In the genomic region with DNA sequence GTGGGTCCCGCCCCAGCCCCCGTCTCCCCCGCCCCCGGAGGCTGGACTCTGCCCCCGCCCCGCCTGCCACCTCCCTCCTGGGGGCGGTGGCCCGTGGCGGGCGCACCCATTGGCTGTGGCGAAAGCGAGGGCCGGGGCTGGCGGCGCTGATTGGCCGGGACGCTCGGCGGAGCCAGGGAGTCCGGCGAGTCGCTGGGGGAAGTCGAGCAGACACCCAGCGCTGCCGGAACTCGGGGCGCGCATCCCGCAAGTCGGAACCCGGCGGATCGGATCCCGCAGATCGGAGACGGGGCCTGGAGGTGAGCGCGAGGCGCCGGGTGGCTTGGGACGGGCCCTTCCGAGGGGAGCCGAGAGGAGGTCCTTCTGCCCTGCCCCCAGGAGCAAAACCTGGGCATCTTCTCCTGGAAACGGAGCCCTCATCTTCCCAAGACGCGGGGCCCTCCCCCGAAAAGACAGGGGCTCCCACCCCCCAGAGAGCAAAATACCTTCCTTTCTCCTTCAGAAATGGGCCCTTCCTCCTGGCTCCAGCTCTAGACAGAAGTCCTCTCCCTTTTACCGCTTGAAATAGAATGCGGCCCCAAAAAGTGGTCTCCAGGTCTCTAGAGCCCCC, we compare ENCODE assay signal across 1 cellular context.
A peak's percentile ranks its signal among the peaks of the same experiment; 100 is the strongest.
TF ChIP-seq lines count a peak whose summit lies in the region.

A gene (plus strand): TSS at position 205 of the 610 bp plus-strand sequence. CDS start 61,123 bp downstream, outside the sequence.

TF ChIP-seq in HepG2, 621 proteins besides CTCF, POLR2A, EP300 and RAD21 (continued from another document and continues in another):
- TF ChIP-seq, protein P1, sequence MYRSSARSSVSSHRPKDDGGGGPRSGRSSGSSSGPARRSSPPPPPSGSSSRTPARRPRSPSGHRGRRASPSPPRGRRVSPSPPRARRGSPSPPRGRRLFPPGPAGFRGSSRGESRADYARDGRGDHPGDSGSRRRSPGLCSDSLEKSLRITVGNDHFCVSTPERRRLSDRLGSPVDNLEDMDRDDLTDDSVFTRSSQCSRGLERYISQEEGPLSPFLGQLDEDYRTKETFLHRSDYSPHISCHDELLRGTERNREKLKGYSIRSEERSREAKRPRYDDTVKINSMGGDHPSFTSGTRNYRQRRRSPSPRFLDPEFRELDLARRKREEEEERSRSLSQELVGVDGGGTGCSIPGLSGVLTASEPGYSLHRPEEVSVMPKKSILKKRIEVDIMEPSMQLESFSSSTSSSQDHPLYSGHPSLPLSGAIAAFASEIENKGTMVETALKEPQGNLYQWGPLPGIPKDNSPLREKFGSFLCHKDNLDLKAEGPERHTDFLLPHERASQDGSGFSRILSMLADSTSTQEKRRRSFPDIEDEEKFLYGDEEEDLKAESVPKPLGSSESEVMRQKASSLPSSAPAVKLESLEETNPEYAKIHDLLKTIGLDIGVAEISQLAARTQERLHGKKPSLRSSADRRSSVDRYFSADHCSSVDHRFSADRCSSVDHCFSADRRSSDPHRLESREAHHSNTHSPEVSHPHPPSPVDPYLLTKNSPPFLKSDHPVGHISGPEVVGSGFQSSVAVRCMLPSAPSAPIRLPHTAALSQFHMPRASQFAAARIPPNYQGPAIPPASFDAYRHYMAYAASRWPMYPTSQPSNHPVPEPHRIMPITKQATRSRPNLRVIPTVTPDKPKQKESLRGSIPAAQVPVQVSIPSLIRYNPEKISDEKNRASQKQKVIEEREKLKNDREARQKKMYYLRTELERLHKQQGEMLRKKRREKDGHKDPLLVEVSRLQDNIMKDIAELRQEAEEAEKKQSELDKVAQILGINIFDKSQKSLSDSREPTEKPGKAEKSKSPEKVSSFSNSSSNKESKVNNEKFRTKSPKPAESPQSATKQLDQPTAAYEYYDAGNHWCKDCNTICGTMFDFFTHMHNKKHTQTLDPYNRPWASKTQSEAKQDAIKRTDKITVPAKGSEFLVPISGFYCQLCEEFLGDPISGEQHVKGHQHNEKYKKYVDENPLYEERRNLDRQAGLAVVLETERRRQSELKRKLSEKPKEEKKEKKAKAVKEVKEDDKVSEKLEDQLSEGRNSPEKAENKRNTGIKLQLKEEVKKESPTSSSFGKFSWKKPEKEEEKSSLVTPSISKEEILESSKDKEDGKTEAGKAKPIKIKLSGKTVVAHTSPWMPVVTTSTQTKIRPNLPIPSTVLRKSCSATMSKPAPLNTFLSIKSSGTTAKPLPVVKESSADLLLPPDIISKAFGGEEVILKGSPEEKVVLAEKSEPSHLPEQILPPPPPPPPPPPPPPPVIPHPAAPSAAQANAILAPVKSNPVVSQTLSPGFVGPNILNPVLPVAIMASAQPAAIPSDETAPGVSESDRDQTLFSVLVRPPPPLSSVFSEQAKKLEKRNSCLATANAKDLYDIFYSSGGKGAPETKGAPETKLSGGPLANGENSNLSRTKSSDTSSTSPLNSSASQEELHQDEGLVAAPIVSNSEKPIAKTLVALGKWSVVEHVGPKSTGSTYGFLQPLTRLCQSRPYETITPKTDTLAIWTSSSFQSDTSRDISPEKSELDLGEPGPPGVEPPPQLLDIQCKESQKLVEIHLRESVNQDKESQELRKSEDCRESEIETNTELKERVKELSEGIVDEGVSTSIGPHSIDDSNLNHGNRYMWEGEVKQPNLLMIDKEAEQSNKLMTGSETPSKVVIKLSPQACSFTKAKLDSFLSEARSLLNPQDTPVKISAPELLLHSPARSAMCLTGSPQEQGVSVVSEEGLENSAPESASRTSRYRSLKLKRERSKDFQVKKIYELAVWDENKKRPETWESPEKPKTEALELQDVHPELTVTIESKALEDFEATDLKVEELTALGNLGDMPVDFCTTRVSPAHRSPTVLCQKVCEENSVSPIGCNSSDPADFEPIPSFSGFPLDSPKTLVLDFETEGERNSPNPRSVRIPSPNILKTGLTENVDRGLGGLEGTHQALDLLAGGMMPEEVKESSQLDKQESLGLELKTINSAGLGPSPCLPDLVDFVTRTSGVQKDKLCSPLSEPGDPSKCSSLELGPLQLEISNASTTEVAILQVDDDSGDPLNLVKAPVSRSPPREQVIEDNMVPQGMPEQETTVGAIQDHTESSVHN (CRISPR knock-in tag; IDR thresholded peaks at IDR 0.05) = no peak
- TF ChIP-seq TOPORS (CRISPR knock-in tag; IDR thresholded peaks at IDR 0.05) (no peak), JUN (CRISPR knock-in tag; IDR thresholded peaks at IDR 0.05) (no peak), KLF13 (CRISPR knock-in tag; IDR thresholded peaks at IDR 0.05) (no peak), ZNF205 (CRISPR knock-in tag; IDR thresholded peaks at IDR 0.05) (peak; percentile 23; the same call in 1 of the 2 replicates), DMAP1 (CRISPR knock-in tag; IDR thresholded peaks at IDR 0.05) (0 out of 2 replicates have a peak, but pooled peaks have one; percentile 10), AKAP8 (CRISPR knock-in tag; IDR thresholded peaks at IDR 0.05) (0 out of 2 replicates have a peak, but pooled peaks have one; percentile 61), KMT2A (CRISPR knock-in tag; IDR thresholded peaks at IDR 0.05) (peak; percentile 85), ZFYVE20 (CRISPR knock-in tag; IDR thresholded peaks at IDR 0.05; ENCODE audit: borderline replicate concordance, low read depth) (no peak), POGZ (CRISPR knock-in tag; IDR thresholded peaks at IDR 0.05) (peak; percentile 82), CREB1 (IDR thresholded peaks at IDR 0.05) (peak; percentile 26; the same call in 1 of the 2 replicates), CREB1 (CRISPR knock-in tag; IDR thresholded peaks at IDR 0.05) (no peak), ZMYM2 (CRISPR knock-in tag; IDR thresholded peaks at IDR 0.05) (no peak), MXI1 (IDR thresholded peaks at IDR 0.05; ENCODE audit: borderline replicate concordance, low read depth, low read length) (peak; percentile 67; the same call in 1 of the 3 replicates), ZNF552 (CRISPR knock-in tag; IDR thresholded peaks at IDR 0.05; ENCODE audit: borderline replicate concordance) (peak; percentile 50; the same call in 1 of the 2 replicates), HDAC2 (CRISPR knock-in tag; IDR thresholded peaks at IDR 0.05) (no peak), FOXK1 (CRISPR knock-in tag; IDR thresholded peaks at IDR 0.05; ENCODE audit: borderline replicate concordance, low read depth) (0 out of 2 replicates have a peak, but pooled peaks have one; percentile 45), SATB2 (CRISPR knock-in tag; IDR thresholded peaks at IDR 0.05) (no peak), ZNF816 (CRISPR knock-in tag; IDR thresholded peaks at IDR 0.05; ENCODE audit: borderline replicate concordance) (no peak), MTA1 (CRISPR knock-in tag; IDR thresholded peaks at IDR 0.05; ENCODE audit: borderline replicate concordance) (0 out of 2 replicates have a peak, but pooled peaks have one; percentile 39), HOXD1 (CRISPR knock-in tag; IDR thresholded peaks at IDR 0.05) (0 out of 2 replicates have a peak, but pooled peaks have one; percentile 37), ZNF670 (CRISPR knock-in tag; IDR thresholded peaks at IDR 0.05; ENCODE audit: borderline replicate concordance) (no peak), SMAD3 (CRISPR knock-in tag; IDR thresholded peaks at IDR 0.05) (no peak; the same call in 1 of the 2 replicates), POLR2AphosphoS2 (IDR thresholded peaks at IDR 0.05; ENCODE audit: low read depth, low read length) (no peak), KDM5A (IDR thresholded peaks at IDR 0.05; ENCODE audit: borderline replicate concordance, low read length) (0 out of 2 replicates have a peak, but pooled peaks have one; percentile 14), RCOR2 (CRISPR knock-in tag; IDR thresholded peaks at IDR 0.05) (0 out of 2 replicates have a peak, but pooled peaks have one; percentile 17), ZNF510 (CRISPR knock-in tag; IDR thresholded peaks at IDR 0.05; ENCODE audit: low read depth) (peak; percentile 76; the same call in 1 of the 2 replicates), ZNF253 (CRISPR knock-in tag; IDR thresholded peaks at IDR 0.05; ENCODE audit: borderline replicate concordance) (peak; percentile 37; the same call in 1 of the 2 replicates), ZNF644 (CRISPR knock-in tag; IDR thresholded peaks at IDR 0.05; ENCODE audit: low read depth) (no peak), ZNF615 (CRISPR knock-in tag; IDR thresholded peaks at IDR 0.05; ENCODE audit: borderline replicate concordance) (no peak), ATF1 (CRISPR knock-in tag; IDR thresholded peaks at IDR 0.05) (no peak)
- TF ChIP-seq, protein P2, sequence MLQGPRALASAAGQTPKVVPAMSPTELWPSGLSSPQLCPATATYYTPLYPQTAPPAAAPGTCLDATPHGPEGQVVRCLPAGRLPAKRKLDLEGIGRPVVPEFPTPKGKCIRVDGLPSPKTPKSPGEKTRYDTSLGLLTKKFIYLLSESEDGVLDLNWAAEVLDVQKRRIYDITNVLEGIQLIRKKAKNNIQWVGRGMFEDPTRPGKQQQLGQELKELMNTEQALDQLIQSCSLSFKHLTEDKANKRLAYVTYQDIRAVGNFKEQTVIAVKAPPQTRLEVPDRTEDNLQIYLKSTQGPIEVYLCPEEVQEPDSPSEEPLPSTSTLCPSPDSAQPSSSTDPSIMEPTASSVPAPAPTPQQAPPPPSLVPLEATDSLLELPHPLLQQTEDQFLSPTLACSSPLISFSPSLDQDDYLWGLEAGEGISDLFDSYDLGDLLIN (CRISPR knock-in tag; IDR thresholded peaks at IDR 0.05; ENCODE audit: borderline replicate concordance) = peak; percentile 53; the same call in 1 of the 2 replicates
- TF ChIP-seq, protein P3, sequence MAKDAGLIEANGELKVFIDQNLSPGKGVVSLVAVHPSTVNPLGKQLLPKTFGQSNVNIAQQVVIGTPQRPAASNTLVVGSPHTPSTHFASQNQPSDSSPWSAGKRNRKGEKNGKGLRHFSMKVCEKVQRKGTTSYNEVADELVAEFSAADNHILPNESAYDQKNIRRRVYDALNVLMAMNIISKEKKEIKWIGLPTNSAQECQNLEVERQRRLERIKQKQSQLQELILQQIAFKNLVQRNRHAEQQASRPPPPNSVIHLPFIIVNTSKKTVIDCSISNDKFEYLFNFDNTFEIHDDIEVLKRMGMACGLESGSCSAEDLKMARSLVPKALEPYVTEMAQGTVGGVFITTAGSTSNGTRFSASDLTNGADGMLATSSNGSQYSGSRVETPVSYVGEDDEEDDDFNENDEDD (CRISPR knock-in tag; IDR thresholded peaks at IDR 0.05; ENCODE audit: borderline replicate concordance) = peak; percentile 68; the same call in 1 of the 2 replicates
- TF ChIP-seq, protein P4, sequence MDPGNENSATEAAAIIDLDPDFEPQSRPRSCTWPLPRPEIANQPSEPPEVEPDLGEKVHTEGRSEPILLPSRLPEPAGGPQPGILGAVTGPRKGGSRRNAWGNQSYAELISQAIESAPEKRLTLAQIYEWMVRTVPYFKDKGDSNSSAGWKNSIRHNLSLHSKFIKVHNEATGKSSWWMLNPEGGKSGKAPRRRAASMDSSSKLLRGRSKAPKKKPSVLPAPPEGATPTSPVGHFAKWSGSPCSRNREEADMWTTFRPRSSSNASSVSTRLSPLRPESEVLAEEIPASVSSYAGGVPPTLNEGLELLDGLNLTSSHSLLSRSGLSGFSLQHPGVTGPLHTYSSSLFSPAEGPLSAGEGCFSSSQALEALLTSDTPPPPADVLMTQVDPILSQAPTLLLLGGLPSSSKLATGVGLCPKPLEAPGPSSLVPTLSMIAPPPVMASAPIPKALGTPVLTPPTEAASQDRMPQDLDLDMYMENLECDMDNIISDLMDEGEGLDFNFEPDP (CRISPR knock-in tag; conservative IDR thresholded peaks at IDR 0.05) = 0 out of 2 replicates have a peak, but pooled peaks have one; percentile 91
- TF ChIP-seq, protein P5, sequence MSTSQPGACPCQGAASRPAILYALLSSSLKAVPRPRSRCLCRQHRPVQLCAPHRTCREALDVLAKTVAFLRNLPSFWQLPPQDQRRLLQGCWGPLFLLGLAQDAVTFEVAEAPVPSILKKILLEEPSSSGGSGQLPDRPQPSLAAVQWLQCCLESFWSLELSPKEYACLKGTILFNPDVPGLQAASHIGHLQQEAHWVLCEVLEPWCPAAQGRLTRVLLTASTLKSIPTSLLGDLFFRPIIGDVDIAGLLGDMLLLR (CRISPR knock-in tag; IDR thresholded peaks at IDR 0.05) = peak; percentile 87
- TF ChIP-seq, protein P6, sequence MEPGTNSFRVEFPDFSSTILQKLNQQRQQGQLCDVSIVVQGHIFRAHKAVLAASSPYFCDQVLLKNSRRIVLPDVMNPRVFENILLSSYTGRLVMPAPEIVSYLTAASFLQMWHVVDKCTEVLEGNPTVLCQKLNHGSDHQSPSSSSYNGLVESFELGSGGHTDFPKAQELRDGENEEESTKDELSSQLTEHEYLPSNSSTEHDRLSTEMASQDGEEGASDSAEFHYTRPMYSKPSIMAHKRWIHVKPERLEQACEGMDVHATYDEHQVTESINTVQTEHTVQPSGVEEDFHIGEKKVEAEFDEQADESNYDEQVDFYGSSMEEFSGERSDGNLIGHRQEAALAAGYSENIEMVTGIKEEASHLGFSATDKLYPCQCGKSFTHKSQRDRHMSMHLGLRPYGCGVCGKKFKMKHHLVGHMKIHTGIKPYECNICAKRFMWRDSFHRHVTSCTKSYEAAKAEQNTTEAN (CRISPR knock-in tag; conservative IDR thresholded peaks at IDR 0.05) = no peak
- TF ChIP-seq, protein P7, sequence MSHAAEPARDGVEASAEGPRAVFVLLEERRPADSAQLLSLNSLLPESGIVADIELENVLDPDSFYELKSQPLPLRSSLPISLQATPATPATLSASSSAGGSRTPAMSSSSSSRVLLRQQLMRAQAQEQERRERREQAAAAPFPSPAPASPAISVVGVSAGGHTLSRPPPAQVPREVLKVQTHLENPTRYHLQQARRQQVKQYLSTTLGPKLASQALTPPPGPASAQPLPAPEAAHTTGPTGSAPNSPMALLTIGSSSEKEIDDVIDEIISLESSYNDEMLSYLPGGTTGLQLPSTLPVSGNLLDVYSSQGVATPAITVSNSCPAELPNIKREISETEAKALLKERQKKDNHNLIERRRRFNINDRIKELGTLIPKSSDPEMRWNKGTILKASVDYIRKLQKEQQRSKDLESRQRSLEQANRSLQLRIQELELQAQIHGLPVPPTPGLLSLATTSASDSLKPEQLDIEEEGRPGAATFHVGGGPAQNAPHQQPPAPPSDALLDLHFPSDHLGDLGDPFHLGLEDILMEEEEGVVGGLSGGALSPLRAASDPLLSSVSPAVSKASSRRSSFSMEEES (CRISPR knock-in tag; IDR thresholded peaks at IDR 0.05) = no peak
- TF ChIP-seq, protein P8, sequence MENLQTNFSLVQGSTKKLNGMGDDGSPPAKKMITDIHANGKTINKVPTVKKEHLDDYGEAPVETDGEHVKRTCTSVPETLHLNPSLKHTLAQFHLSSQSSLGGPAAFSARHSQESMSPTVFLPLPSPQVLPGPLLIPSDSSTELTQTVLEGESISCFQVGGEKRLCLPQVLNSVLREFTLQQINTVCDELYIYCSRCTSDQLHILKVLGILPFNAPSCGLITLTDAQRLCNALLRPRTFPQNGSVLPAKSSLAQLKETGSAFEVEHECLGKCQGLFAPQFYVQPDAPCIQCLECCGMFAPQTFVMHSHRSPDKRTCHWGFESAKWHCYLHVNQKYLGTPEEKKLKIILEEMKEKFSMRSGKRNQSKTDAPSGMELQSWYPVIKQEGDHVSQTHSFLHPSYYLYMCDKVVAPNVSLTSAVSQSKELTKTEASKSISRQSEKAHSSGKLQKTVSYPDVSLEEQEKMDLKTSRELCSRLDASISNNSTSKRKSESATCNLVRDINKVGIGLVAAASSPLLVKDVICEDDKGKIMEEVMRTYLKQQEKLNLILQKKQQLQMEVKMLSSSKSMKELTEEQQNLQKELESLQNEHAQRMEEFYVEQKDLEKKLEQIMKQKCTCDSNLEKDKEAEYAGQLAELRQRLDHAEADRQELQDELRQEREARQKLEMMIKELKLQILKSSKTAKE (CRISPR knock-in tag; IDR thresholded peaks at IDR 0.05; ENCODE audit: borderline replicate concordance) = peak; percentile 75
- TF ChIP-seq, protein P9, sequence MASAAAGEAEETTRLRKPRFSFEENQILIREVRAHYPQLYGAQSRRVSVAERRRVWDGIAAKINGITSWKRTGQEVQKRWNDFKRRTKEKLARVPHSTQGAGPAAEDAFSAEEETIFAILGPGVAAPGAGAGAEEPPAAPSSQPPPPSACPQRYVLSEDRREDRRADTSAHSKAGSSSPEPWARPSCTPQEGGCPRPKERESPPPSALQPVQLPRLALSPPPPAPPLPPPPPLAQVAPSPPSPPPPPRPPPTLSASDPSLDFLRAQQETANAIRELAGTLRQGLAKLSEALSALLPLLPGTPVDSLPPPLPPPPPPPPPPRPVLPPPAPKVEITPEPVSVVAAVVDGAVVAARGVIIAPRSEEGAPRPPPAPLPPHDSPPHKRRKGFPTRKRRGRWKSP (CRISPR knock-in tag; IDR thresholded peaks at IDR 0.05) = 0 out of 2 replicates have a peak, but pooled peaks have one; percentile 3
